Comparison of ENCODE assay signal across 1 cellular context in genomic region chr4:71188197-71188625, GRCh38.
TF ChIP-seq lines count a peak whose summit lies in the region.

No MANE protein-coding gene starts in this region.

TF ChIP-seq in liver, 16 proteins besides CTCF, POLR2A, EP300 and RAD21 (continued from another document):
- TF ChIP-seq REST (IDR thresholded peaks at IDR 0.05): no peak
- TF ChIP-seq HNF4G (IDR thresholded peaks at IDR 0.05): no peak
- no peak for TF ChIP-seq FOXA1 (IDR thresholded peaks at IDR 0.05)
- TF ChIP-seq MAX (IDR thresholded peaks at IDR 0.05): no peak
- TF ChIP-seq ATF3 (IDR thresholded peaks at IDR 0.05): no peak
